In genomic region chr1:41673355-41673754, GRCh38 we compare ENCODE assay signal across 8 cellular contexts.
A peak's percentile ranks its signal among the peaks of the same experiment; 100 is the strongest.
DNase-seq lines count a peak whose midpoint lies in the region; ATAC-seq and TF ChIP-seq lines count a peak whose summit lies in the region.

No MANE protein-coding gene starts in this region.

- POLR2A ChIA-PET in activated B cell treated with CpG ODN at 0.5 μM for 24 hours (lab: Charles Lee), result interaction anchor here (0.7 to 2.9 kb wide), 12 partner anchors 8 to 131 kb away, joined by 3 to 31 read pairs (median 6); no protein-coding TSS in a partner anchor

- no peaks in the 10 kb centered on the region for H3K27me3 Mint-ChIP-seq in activated B cell treated with CpG ODN at 0.5 μM for 24 hours

- H3K27ac Mint-ChIP-seq in activated B cell treated with CpG ODN at 0.5 μM for 24 hours, result peak overlapping the region; percentile 68

- intact Hi-C loops in activated B cell treated with CpG ODN at 0.5 μM for 24 hours (cut with micrococcal nuclease), result loop anchor here (1.0 to 2.0 kb wide), 2 partner anchors 11 to 55 kb away; no protein-coding TSS in a partner anchor
- intact Hi-C loops in left ventricle myocardium superior (cut with micrococcal nuclease), result no loop called here

- ATAC-seq in HG02759 (IDR thresholded peaks at IDR 0.05; ENCODE audit: unreplicated experiment) (peak; percentile 69), activated B cell treated with CpG ODN at 0.5 μM for 24 hours (ENCODE audit: low read depth) (peak; percentile 82), left ventricle myocardium superior (no peak), HG03097 (IDR thresholded peaks at IDR 0.05; ENCODE audit: low FRiP score, unreplicated experiment) (no peak)

- DNase-seq in GM12865 (ENCODE audit: low read depth) (peak; percentile 82), activated B cell treated with CpG ODN at 0.5 μM for 24 hours (no peak), iris pigment epithelial cell (ENCODE audit: low read depth) (peak; percentile 78), left ventricle myocardium superior (no peak), HK-2 (ENCODE audit: unreplicated experiment) (no peak), GF-D8 (lab: John Stamatoyannopoulos, UW) (no peak)

- H3K36me3 Mint-ChIP-seq in activated B cell treated with CpG ODN at 0.5 μM for 24 hours (ENCODE audit: low read depth), result no peaks in the 10 kb centered on the region

- peak overlapping the region; percentile 3; the same call in 1 of the 2 replicates for H3K4me3 ChIP-seq in GM12865 (ENCODE audit: low read depth, low read length)

- peak overlapping the region; percentile 67 for H3K4me3 Mint-ChIP-seq in activated B cell treated with CpG ODN at 0.5 μM for 24 hours

- H3K4me1 Mint-ChIP-seq in activated B cell treated with CpG ODN at 0.5 μM for 24 hours, result peaks cover 72% of the 10 kb centered on the region

- CTCF ChIA-PET in activated B cell treated with CpG ODN at 0.5 μM for 24 hours (lab: Charles Lee), result interaction anchor here (1.0 to 2.1 kb wide), 7 partner anchors 9 to 99 kb away, joined by 3 to 8 read pairs (median 3); no protein-coding TSS in a partner anchor

- TF ChIP-seq CTCF in GM12865 (IDR thresholded peaks at IDR 0.05; ENCODE audit: insufficient read depth, low read depth, low read length, missing control alignments), result no peak
- no peak for TF ChIP-seq CTCF in activated B cell treated with CpG ODN at 0.5 μM for 24 hours (IDR thresholded peaks at IDR 0.05)

- no peaks in the 10 kb centered on the region for H3K9me3 Mint-ChIP-seq in activated B cell treated with CpG ODN at 0.5 μM for 24 hours

Comparison
In these comparisons a context has a peak if more than half of its experiments do, and no peak if none do; other contexts are left out.
1. DNase-seq: peak in GM12865 (single experiment) and iris pigment epithelial cell (single experiment); none in activated B cell treated with CpG ODN at 0.5 μM for 24 hours (single experiment), left ventricle myocardium superior (single experiment), HK-2 (single experiment) and GF-D8 (single experiment).
2. ATAC-seq: peak in HG02759 (single experiment) and activated B cell treated with CpG ODN at 0.5 μM for 24 hours (single experiment); none in left ventricle myocardium superior (single experiment) and HG03097 (single experiment).